ENCODE assay signal across 8 cellular contexts in the genomic region with DNA sequence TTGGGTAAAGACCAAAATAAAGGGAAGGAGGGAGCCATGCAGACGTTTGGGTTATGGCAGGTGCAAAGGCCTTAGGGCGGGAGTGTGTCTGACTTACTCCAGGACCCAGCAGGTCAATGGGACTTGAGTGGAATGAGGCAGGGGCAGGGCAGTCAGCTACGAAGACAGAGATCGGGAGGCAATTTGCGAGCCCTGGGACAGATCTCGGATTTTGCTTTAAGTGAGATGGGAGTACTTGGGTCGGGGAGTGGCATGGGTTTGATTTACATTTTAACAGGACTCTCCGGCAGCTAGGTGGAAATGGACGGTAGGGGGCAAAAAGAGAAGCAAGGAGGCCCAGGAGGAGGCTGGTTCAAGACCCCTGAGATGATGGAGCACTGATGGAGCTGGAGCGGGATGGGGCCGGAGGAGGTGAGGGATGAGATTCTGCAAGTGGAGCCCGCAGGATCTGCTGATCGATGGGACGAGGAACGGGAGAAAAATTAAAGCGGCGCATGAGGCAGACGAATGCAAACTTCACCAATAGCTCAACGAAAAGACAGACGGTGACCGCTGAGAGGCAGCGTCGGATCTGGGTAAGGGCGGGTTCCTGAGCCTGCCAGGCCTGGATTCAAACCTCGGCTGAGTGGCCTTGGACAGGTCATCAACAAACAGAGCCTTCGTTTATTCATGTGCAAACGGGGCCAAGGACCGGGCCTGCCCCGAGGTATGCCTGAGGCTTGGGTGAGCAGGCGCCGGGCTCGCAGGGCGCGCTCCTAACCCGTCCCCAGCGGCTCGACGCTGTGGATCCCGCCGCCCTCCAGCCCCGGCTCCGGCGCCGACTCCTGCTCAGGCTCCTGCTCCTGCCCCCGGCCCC. TPM values are rescaled to one million over a fixed set of nuclear protein-coding genes. Genes with fewer than 3 reads are reported as not detected.
DNase-seq lines count a peak whose midpoint lies in the region; ATAC-seq and TF ChIP-seq lines count a peak whose summit lies in the region.

No MANE protein-coding gene starts in this region.

- peak overlapping the region; percentile 78 for H3K27ac Mint-ChIP-seq in activated CD8-positive, alpha-beta memory T cell treated with anti-CD3 and anti-CD28 coated beads, Interleukin-2, amount 10 ng/mL, durations not matched to agents 7 days and 5 days

- peaks cover 45% of the 10 kb centered on the region for H3K4me1 Mint-ChIP-seq in activated CD8-positive, alpha-beta memory T cell treated with anti-CD3 and anti-CD28 coated beads, Interleukin-2, amount 10 ng/mL, durations not matched to agents 7 days and 5 days

- CTCF ChIA-PET in activated CD8-positive, alpha-beta memory T cell treated with anti-CD3 and anti-CD28 coated beads, Interleukin-2, amount 10 ng/mL, durations not matched to agents 7 days and 5 days (lab: Charles Lee), result interaction anchor here (0.9 to 1.4 kb wide), 11 partner anchors 27 to 153 kb away, joined by 3 to 9 read pairs (median 4); partner anchors contain the start of gene NRSN2

- no peaks in the 10 kb centered on the region for H3K27me3 Mint-ChIP-seq in activated CD8-positive, alpha-beta memory T cell treated with anti-CD3 and anti-CD28 coated beads, Interleukin-2, amount 10 ng/mL, durations not matched to agents 7 days and 5 days

- H3K36me3 Mint-ChIP-seq in activated CD8-positive, alpha-beta memory T cell treated with anti-CD3 and anti-CD28 coated beads, Interleukin-2, amount 10 ng/mL, durations not matched to agents 7 days and 5 days, result peaks cover 34% of the 10 kb centered on the region

- peak overlapping the region; percentile 78 for H3K4me3 Mint-ChIP-seq in activated CD8-positive, alpha-beta memory T cell treated with anti-CD3 and anti-CD28 coated beads, Interleukin-2, amount 10 ng/mL, durations not matched to agents 7 days and 5 days

- ATAC-seq in GM19351 (IDR thresholded peaks at IDR 0.05; ENCODE audit: unreplicated experiment) (peak; percentile 69), HG03460 (IDR thresholded peaks at IDR 0.05; ENCODE audit: unreplicated experiment) (peak; percentile 53), mucosa of descending colon (peak; percentile 65)
- ATAC-seq in activated CD8-positive, alpha-beta memory T cell treated with anti-CD3 and anti-CD28 coated beads, Interleukin-2, amount 10 ng/mL, durations not matched to agents 7 days and 5 days, result peak; percentile 79

- DNase-seq in CMK (ENCODE audit: low read depth) (peak; percentile 62), NCI-H526 treated with DMSO at 0.1 percent for 48 hours (lab: John Stamatoyannopoulos, UW) (peak; percentile 81), epithelial cell of proximal tubule (ENCODE audit: low read depth) (no peak), mucosa of descending colon (peak; percentile 78 to 89 (median 85))
- DNase-seq in activated CD8-positive, alpha-beta memory T cell treated with anti-CD3 and anti-CD28 coated beads, Interleukin-2, amount 10 ng/mL, durations not matched to agents 7 days and 5 days, result peak; percentile 78
- DNase-seq in stimulated activated CD8-positive, alpha-beta memory T cell treated with anti-CD3 and anti-CD28 coated beads, Interleukin-4, amount 100 ng/mL, for 24 hours (ENCODE audit: low read depth), result peak; percentile 56

- peaks cover 10% of the 10 kb centered on the region for H3K4me1 ChIP-seq in mucosa of descending colon (ENCODE audit: low read depth)

- peak overlapping the region; percentile 60 for H3K4me3 ChIP-seq in epithelial cell of proximal tubule (ENCODE audit: low read depth, low read length)
- H3K4me3 ChIP-seq in mucosa of descending colon, result peak overlapping the region; percentile 6

- no peaks in the 10 kb centered on the region for H3K9me3 ChIP-seq in mucosa of descending colon

- H3K36me3 ChIP-seq in mucosa of descending colon (ENCODE audit: low read depth), result no peaks in the 10 kb centered on the region

- peaks cover 3% of the 10 kb centered on the region for H3K9me3 Mint-ChIP-seq in activated CD8-positive, alpha-beta memory T cell treated with anti-CD3 and anti-CD28 coated beads, Interleukin-2, amount 10 ng/mL, durations not matched to agents 7 days and 5 days (ENCODE audit: low read depth)

- TF ChIP-seq CTCF in epithelial cell of proximal tubule (conservative IDR thresholded peaks at IDR 0.05; ENCODE audit: low read depth, low read length) (peak; percentile 44), mucosa of descending colon (IDR thresholded peaks at IDR 0.05) (peak; percentile 5)

- intact Hi-C loops in mucosa of descending colon (cut with DNase I, micrococcal nuclease), result no loop called here

RNA-seq across cellular contexts. Expression of gene RBCK1, which starts 0.8 kb away (rescaled TPM):
- 100 to 1,000 TPM; 114 to 173 TPM for total RNA-seq in activated CD8-positive, alpha-beta memory T cell treated with anti-CD3 and anti-CD28 coated beads, Interleukin-2, amount 10 ng/mL, durations not matched to agents 7 days and 5 days
- total RNA-seq in epithelial cell of proximal tubule (106 and 133 TPM in 2 replicates), mucosa of descending colon (100 to 1,000 TPM in 2 of 3 donors, 10 to 100 TPM in 1; 97.5 to 124 (median 117) TPM)

RNA-seq across cellular contexts. Expression of gene TRIB3, which starts 26.8 kb away (rescaled TPM):
- 10 to 100 TPM; 22.4 to 25.4 TPM for total RNA-seq in activated CD8-positive, alpha-beta memory T cell treated with anti-CD3 and anti-CD28 coated beads, Interleukin-2, amount 10 ng/mL, durations not matched to agents 7 days and 5 days
- total RNA-seq in epithelial cell of proximal tubule (78.8 and 112 TPM in 2 replicates), mucosa of descending colon (1 to 10 TPM; 1.4 to 7.4 (median 3.4) TPM)

RNA-seq across cellular contexts. Expression of gene TBC1D20, which starts 55.0 kb away (rescaled TPM):
- 10 to 100 TPM; 28.3 to 29.4 TPM for total RNA-seq in activated CD8-positive, alpha-beta memory T cell treated with anti-CD3 and anti-CD28 coated beads, Interleukin-2, amount 10 ng/mL, durations not matched to agents 7 days and 5 days
- total RNA-seq in epithelial cell of proximal tubule, result 16.4 and 18.2 TPM in 2 replicates
- 10 to 100 TPM; 30.4 to 49.6 (median 36.0) TPM for total RNA-seq in mucosa of descending colon
